11 cellular contexts compared by ENCODE assay signal in the genomic region with DNA sequence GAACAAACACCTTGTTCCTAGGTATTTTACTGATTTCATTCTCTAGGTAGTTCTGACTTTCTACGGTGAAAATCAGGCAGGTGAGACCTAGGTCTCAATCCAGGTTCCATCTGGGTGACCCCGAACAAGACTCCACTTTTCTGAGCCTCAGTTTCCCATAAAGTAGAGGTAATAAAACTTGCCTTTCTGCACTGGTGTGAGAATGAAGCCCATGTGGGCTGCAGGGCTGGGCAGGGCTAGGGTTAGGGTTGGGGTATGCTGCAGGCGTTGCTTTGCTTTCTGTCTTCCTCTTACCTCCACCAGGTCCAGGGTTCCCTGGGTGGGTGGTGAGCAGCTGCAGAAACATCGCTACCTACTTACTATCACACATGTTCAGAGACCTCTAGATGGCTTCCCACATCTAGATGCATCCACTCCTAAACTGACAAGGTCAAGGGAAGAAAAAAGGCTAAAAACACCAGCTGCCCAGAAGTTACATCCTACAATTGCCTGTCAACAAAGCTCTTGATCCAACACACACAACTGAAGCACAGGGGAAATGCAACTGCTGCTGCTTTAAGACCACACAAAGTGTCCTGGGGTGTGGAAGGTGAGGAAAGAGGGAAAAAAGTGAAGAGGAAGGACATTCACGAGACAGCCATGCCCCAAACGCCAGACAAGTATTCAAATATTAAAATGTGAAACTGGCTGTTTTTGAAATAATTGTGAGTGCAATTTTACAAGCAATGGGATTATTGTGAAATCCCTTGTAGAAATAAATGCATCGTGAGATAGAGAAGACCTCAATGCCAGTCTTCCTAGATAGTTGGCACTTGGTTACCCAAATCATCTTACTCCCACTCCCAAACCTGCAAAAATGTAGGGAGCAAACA. TPM values are rescaled to one million over a fixed set of nuclear protein-coding genes. Genes with fewer than 3 reads are reported as not detected.
DNase-seq lines count a peak whose midpoint lies in the region; ATAC-seq, FAIRE-seq and TF ChIP-seq lines count a peak whose summit lies in the region.
"Had no signal": no experiment of that assay in that cellular context is flagged by ENCODE, and none has a peak within 500 bp of the region (broad histone marks: within the 10 kb centered on the region; RNA-seq: fewer than 3 reads in every experiment).

No MANE protein-coding gene starts in this region.

- peaks cover 0 to 6% (median 0%) of the 10 kb centered on the region in 11 donors for H3K9me3 Mint-ChIP-seq in naive thymus-derived CD4-positive, alpha-beta T cell

- SMC1A ChIA-PET in GM12878 (lab: Charles Lee; ENCODE audit: uncharacterized antibody, unreplicated experiment) = interaction anchor here (2.2 to 6.4 kb wide), 4 partner anchors 14 to 46 kb away, joined by 9 to 35 read pairs (median 16); no protein-coding TSS in a partner anchor

- peak overlapping the region in 7 of 10 donors; percentile 19 to 92 (median 51) for H3K4me3 Mint-ChIP-seq in naive thymus-derived CD4-positive, alpha-beta T cell

- no peak for TF ChIP-seq RAD21 in GM12878 (IDR thresholded peaks at IDR 0.05; ENCODE audit: insufficient read depth, low read depth, low read length)

- no peaks in the 10 kb centered on the region for H3K27me3 Mint-ChIP-seq in naive thymus-derived CD4-positive, alpha-beta T cell

- no peaks in the 10 kb centered on the region for H3K27me3 ChIP-seq in left ventricle myocardium inferior (ENCODE audit: low read depth)
- H3K27me3 ChIP-seq in GM12878 (replicated peaks in 1 of 2; ENCODE audit: control insufficient read depth in 2 of 2, insufficient read depth in 2 of 2, low read length in 1 of 2) = no peaks in the 10 kb centered on the region
- no peaks in the 10 kb centered on the region for H3K27me3 ChIP-seq in naive thymus-derived CD4-positive, alpha-beta T cell (ENCODE audit: control insufficient read depth in 2 of 2, insufficient read depth in 2 of 2, low read length in 2 of 2)
- H3K27me3 ChIP-seq in vagina = no peaks in the 10 kb centered on the region

- peaks cover 9 to 47% (median 19%) of the 10 kb centered on the region in 5 donors for H3K36me3 Mint-ChIP-seq in naive thymus-derived CD4-positive, alpha-beta T cell

- CTCF ChIA-PET in GM12878 (lab: Yijun Ruan, JAX) = interaction anchor here (1.2 to 6.1 kb wide), 3 partner anchors 15 to 50 kb away, joined by 3 to 49 read pairs (median 4); no protein-coding TSS in a partner anchor
- CTCF ChIA-PET in naive thymus-derived CD4-positive, alpha-beta T cell (lab: Charles Lee) = interaction anchor here (2.6 kb wide), 1 partner anchor 15 kb away, joined by 16 read pairs; no protein-coding TSS in a partner anchor

- no peak for FAIRE-seq in GM12878 (lab: Jason Lieb, UNC)

- H3K9ac ChIP-seq in GM12878 (ENCODE audit: control insufficient read depth, insufficient read depth, low read length) = no peak overlapping the region

- no peak for TF ChIP-seq EP300 in GM12878 (IDR thresholded peaks at IDR 0.05; ENCODE audit: borderline replicate concordance in 1 of 2, control insufficient read depth in 1 of 2, low read depth in 2 of 2, low read length in 2 of 2)

- ATAC-seq in left cardiac atrium = no peak
- ATAC-seq in GM12878 = no peak
- no peak for ATAC-seq in naive thymus-derived CD4-positive, alpha-beta T cell
- no peak for ATAC-seq in HG03135 (IDR thresholded peaks at IDR 0.05; ENCODE audit: unreplicated experiment)

- no TSS peak for BruUV-seq in GM12878 (replicated peaks; lab: Mats Ljungman, UMichigan)

- peak overlapping the region; percentile 72 for H3K4me2 ChIP-seq in GM12878 (ENCODE audit: control insufficient read depth, insufficient read depth)

- DNase-seq in left ventricle myocardium inferior (no peak), left cardiac atrium (no peak), GM12878 (ENCODE audit: low read depth, low spot score) (no peak), vagina (ENCODE audit: extremely low spot score in 2 of 2) (peak in 1 of 2 donors; percentile 88), NCI-H774 (lab: John Stamatoyannopoulos, UW) (no peak)
- DNase-seq in naive thymus-derived CD4-positive, alpha-beta T cell = no peak
- DNase-seq in activated CD4-positive, CD25-positive, alpha-beta regulatory T cell treated with anti-CD3 and anti-CD28 coated beads, Interleukin-2, amount 50 U/mL, for 72 hours = no peak
- DNase-seq: activated CD4-positive, alpha-beta T cell treated with anti-CD3 and anti-CD28 coated beads, Interleukin-2, amount 50 U/mL, for 4 hours; Caco-2; KG1 had no signal

- H3K27ac ChIP-seq in left ventricle myocardium inferior (replicated peaks) (peak overlapping the region; percentile 86), GM12878 (ENCODE audit: control insufficient read depth, insufficient read depth) (peak overlapping the region; percentile 78), vagina (peak overlapping the region; percentile 78)
- peak overlapping the region; percentile 70 for H3K27ac ChIP-seq in naive thymus-derived CD4-positive, alpha-beta T cell (ENCODE audit: low read depth, low read length)

- WGBS in GM12878 (ENCODE audit: insufficient coverage, insufficient replicate concordance, low lambda C conversion rate, missing lambda C conversion rate) = 74% methylated on average over 7 of the region's 7 CpGs

- peaks cover 2% of the 10 kb centered on the region; the same call in 1 of the 2 replicates for H4K20me1 ChIP-seq in GM12878 (ENCODE audit: control insufficient read depth, insufficient read depth)

- no peak overlapping the region for H2AFZ ChIP-seq in GM12878 (ENCODE audit: control insufficient read depth, low read depth, low read length)

- intact Hi-C loops in left ventricle myocardium inferior (cut with micrococcal nuclease) (no loop called here), left cardiac atrium (cut with DNase I) (no loop called here), GM12878 (cut with micrococcal nuclease; ENCODE audit: unreplicated experiment) (no loop called here), vagina (cut with DNase I) (no loop called here)
- intact Hi-C loops in naive thymus-derived CD4-positive, alpha-beta T cell (cut with micrococcal nuclease) = loop anchor here (1.0 to 10.0 kb wide), 2 partner anchors 19 to 384 kb away; no protein-coding TSS in a partner anchor

- RAD21 ChIA-PET in GM12878 (lab: Charles Lee; ENCODE audit: unreplicated experiment) = interaction anchor here (0.7 to 2.4 kb wide), 4 partner anchors 13 to 42 kb away, joined by 3 to 14 read pairs (median 6); no protein-coding TSS in a partner anchor

- TF ChIP-seq CTCF in left ventricle myocardium inferior (IDR thresholded peaks at IDR 0.05; ENCODE audit: borderline replicate concordance) (no peak), GM12878 (IDR thresholded peaks at IDR 0.05 in 2 of 3, conservative IDR thresholded peaks at IDR 0.05 in 1 of 3; ENCODE audit: control insufficient read depth in 2 of 3, extremely low read depth in 1 of 3, insufficient read depth in 1 of 3, low read depth in 3 of 3, low read length in 3 of 3) (no peak), vagina (IDR thresholded peaks at IDR 0.05) (no peak)

- no peaks in the 10 kb centered on the region for H3K9me3 ChIP-seq in left ventricle myocardium inferior (replicated peaks)
- H3K9me3 ChIP-seq in GM12878 (replicated peaks; ENCODE audit: control insufficient read depth, insufficient read depth, low read length) = no peaks in the 10 kb centered on the region; the same call in 1 of the 3 replicates
- no peaks in the 10 kb centered on the region for H3K9me3 ChIP-seq in naive thymus-derived CD4-positive, alpha-beta T cell (ENCODE audit: control insufficient read depth in 2 of 3, low read length in 3 of 3)
- no peaks in the 10 kb centered on the region for H3K9me3 ChIP-seq in vagina
- H3K9me3 ChIP-seq: Caco-2 had no signal

- peaks cover 50% of the 10 kb centered on the region for H3K79me2 ChIP-seq in GM12878 (ENCODE audit: control insufficient read depth, insufficient read depth, low read length)

- TF ChIP-seq POLR2A in GM12878 (IDR thresholded peaks at IDR 0.05; ENCODE audit: low read depth, low read length) (0 out of 2 replicates have a peak, but pooled peaks have one; percentile 17), vagina (IDR thresholded peaks at IDR 0.05) (no peak)

- POLR2A ChIA-PET in GM12878 (lab: Charles Lee) = interaction anchor here (0.9 to 2.2 kb wide), 2 partner anchors 15 to 21 kb away, joined by 3 to 6 read pairs; no protein-coding TSS in a partner anchor
- POLR2A ChIA-PET in naive thymus-derived CD4-positive, alpha-beta T cell (lab: Charles Lee) = interaction anchor here (1.0 to 7.5 kb wide), 5 partner anchors 13 to 46 kb away, joined by 4 to 68 read pairs (median 7); a partner anchor contains a TSS

- H3K4me1 Mint-ChIP-seq in naive thymus-derived CD4-positive, alpha-beta T cell = peaks cover 79 to 98% (median 96%) of the 10 kb centered on the region in 7 donors

- in situ Hi-C loops in GM12878 (cut with MboI) = loop anchor here (25.0 kb wide), 1 partner anchor 1897 kb away; a partner anchor contains a TSS

- H3K4me1 ChIP-seq in left ventricle myocardium inferior (peaks cover 79% of the 10 kb centered on the region), GM12878 (ENCODE audit: control insufficient read depth, insufficient read depth, low read length) (peaks cover 39% of the 10 kb centered on the region), vagina (peaks cover 82% of the 10 kb centered on the region)
- H3K4me1 ChIP-seq in naive thymus-derived CD4-positive, alpha-beta T cell (ENCODE audit: control insufficient read depth in 2 of 2, insufficient read depth in 2 of 2, low read length in 2 of 2) = peaks cover 52 to 63% of the 10 kb centered on the region in 2 donors

- H3K36me3 ChIP-seq in left ventricle myocardium inferior (no peaks in the 10 kb centered on the region), GM12878 (ENCODE audit: control insufficient read depth in 2 of 2, insufficient read depth in 2 of 2, low read length in 1 of 2) (peaks cover 2 to 7% of the 10 kb centered on the region in 2 experiments; a peak in 3 of 4 replicates), vagina (no peaks in the 10 kb centered on the region)
- H3K36me3 ChIP-seq in naive thymus-derived CD4-positive, alpha-beta T cell (ENCODE audit: control insufficient read depth in 2 of 3, insufficient read depth in 3 of 3, low read length in 3 of 3) = peaks cover 0 to 16% (median 8%) of the 10 kb centered on the region in 3 experiments

- H3K4me3 ChIP-seq in left ventricle myocardium inferior = peak overlapping the region; percentile 40
- no peak overlapping the region; the same call in 1 of the 2 replicates for H3K4me3 ChIP-seq in GM12878
- H3K4me3 ChIP-seq in naive thymus-derived CD4-positive, alpha-beta T cell (ENCODE audit: low read length) = peak overlapping the region; percentile 15
- peak overlapping the region in 1 of 2 donors; percentile 28 for H3K4me3 ChIP-seq in vagina

- peak overlapping the region; percentile 59 to 99 (median 97) for H3K27ac Mint-ChIP-seq in naive thymus-derived CD4-positive, alpha-beta T cell

RNA-seq across cellular contexts. Expression of a gene that starts 23.5 kb away (rescaled TPM):
- 35.0 TPM for total RNA-seq in left ventricle myocardium inferior
- 10 to 100 TPM; 21.7 to 24.7 TPM for total RNA-seq in left cardiac atrium
- 143 and 147 TPM in 2 replicates for total RNA-seq in GM12878 (2013; cell fraction: nucleolus; rRNA removed)
- total RNA-seq in GM12878 (2014; rRNA removed) = 41.1 and 43.2 TPM in 2 replicates
- 33.5 and 34.6 TPM in 2 replicates for total RNA-seq in GM12878 (2014; rRNA removed; fragmentation: Illumina TruSeq; extraction: Trizol)
- total RNA-seq in GM12878 (2021) = 52.5 and 55.8 TPM in 2 replicates
- polyA plus RNA-seq in GM12878 (2011; ENCODE audit: low read depth) = 19.6 TPM
- polyA plus RNA-seq in GM12878 (2011; rRNA removed) = 67.8 and 75.9 TPM in 2 replicates
- polyA plus RNA-seq in GM12878 (2011; cell fraction: cytosol; rRNA removed) = 43.5 and 56.5 TPM in 2 replicates
- polyA plus RNA-seq in GM12878 (2011; cell fraction: nucleus; rRNA removed) = 42.3 and 48.6 TPM in 2 replicates
- 22.9 and 32.1 TPM in 2 replicates for polyA plus RNA-seq in GM12878 (2012)
- 38.6 and 41.9 TPM in 2 replicates for polyA plus RNA-seq in GM12878 (2014; fragmentation: Illumina TruSeq; extraction: Trizol)
- 10 to 100 TPM; 12.2 to 13.3 TPM for polyA plus RNA-seq in GM12878 (2014; fragmentation: Nextera tagmentation; extraction: Ambion mirVana)
- 34.0 and 35.0 TPM in 2 replicates for polyA plus RNA-seq in GM12878 (2014; rRNA removed)
- polyA plus RNA-seq in GM12878 (2016; fragmentation: Nextera tagmentation; extraction: Ambion mirVana) = 10 to 100 TPM; 42.2 to 42.4 TPM
- 65.0 and 79.1 TPM in 2 replicates for polyA minus RNA-seq in GM12878 (2011; rRNA and poly(A)+ RNA removed)
- polyA minus RNA-seq in GM12878 (2011; cell fraction: cytosol; rRNA and poly(A)+ RNA removed) = 29.4 and 33.1 TPM in 2 replicates
- 36.0 and 54.1 TPM in 2 replicates for polyA minus RNA-seq in GM12878 (2011; cell fraction: nucleus; rRNA and poly(A)+ RNA removed)
- 100 to 1,000 TPM in 3 of 5 experiments, 10 to 100 TPM in 2; 88.3 to 152 (median 116) TPM for total RNA-seq in naive thymus-derived CD4-positive, alpha-beta T cell
- 100 to 1,000 TPM in 1 of 2 donors, 10 to 100 TPM in 1; 96.4 to 107 TPM for polyA plus RNA-seq in naive thymus-derived CD4-positive, alpha-beta T cell
- 33.6 TPM for total RNA-seq in vagina

Comparison
In these comparisons a context has a peak if more than half of its experiments do, and no peak if none do; other contexts are left out.
1. intact Hi-C loops: an anchor here in naive thymus-derived CD4-positive, alpha-beta T cell (1.0 to 10.0 kb wide); none called in left ventricle myocardium inferior, left cardiac atrium, GM12878 and vagina.